ENCODE assay signal across 21 cellular contexts in genomic region chr2:144042751-144043150, GRCh38.
"Had no signal": no experiment of that assay in that cellular context is flagged by ENCODE, and none has a peak within 500 bp of the region (broad histone marks: within the 10 kb centered on the region; RNA-seq: fewer than 3 reads in every experiment).

No MANE protein-coding gene starts in this region.

- DNase-seq: activated CD4-positive, alpha-beta T cell treated with anti-CD3 and anti-CD28 coated beads for 48 hours; activated CD4-positive, alpha-beta T cell treated with anti-CD3 and anti-CD28 coated beads, Interleukin-2, amount 50 U/mL, for 4 hours; activated CD8-positive, alpha-beta memory T cell treated with anti-CD3 and anti-CD28 coated beads, Interleukin-2, amount 50 U/mL, for 48 hours; activated CD8-positive, alpha-beta T cell treated with anti-CD3 and anti-CD28 coated beads, Interleukin-2, amount 10 ng/mL, durations not matched to agents 7 days and 5 days; activated naive CD4-positive, alpha-beta T cell treated with anti-CD3 and anti-CD28 coated beads, Interleukin-2, amount 50 U/mL, for 16 hours; activated naive CD8-positive, alpha-beta T cell treated with anti-CD3 and anti-CD28 coated beads, Interleukin-2, amount 10 ng/mL, durations not matched to agents 7 days and 5 days; activated T-cell treated with anti-CD3 and anti-CD28 coated beads, Interleukin-2, amount 50 U/mL, for 1 hour; aorta; cortex of kidney; KG1; NCI-H1092 treated with DMSO at 0.1 percent for 48 hours; NCI-H1417 treated with DMSO at 0.1 percent for 48 hours; NCI-H187; NCI-H2081; NCI-H226; NCI-H748 treated with DMSO at 0.1 percent for 48 hours; T-helper 1 cell had no signal

- H3K27me3 ChIP-seq: breast epithelium had no signal

- H3K4me3 ChIP-seq: breast epithelium, SK-N-MC had no signal

- H3K9me3 Mint-ChIP-seq: activated naive CD8-positive, alpha-beta T cell treated with anti-CD3 and anti-CD28 coated beads, Interleukin-2, amount 10 ng/mL, durations not matched to agents 7 days and 5 days had no signal

- H3K27ac Mint-ChIP-seq: activated CD8-positive, alpha-beta T cell treated with anti-CD3 and anti-CD28 coated beads, Interleukin-2, amount 10 ng/mL, durations not matched to agents 7 days and 5 days; activated naive CD8-positive, alpha-beta T cell treated with anti-CD3 and anti-CD28 coated beads, Interleukin-2, amount 10 ng/mL, durations not matched to agents 7 days and 5 days had no signal

- ATAC-seq: activated CD4-positive, CD25-positive, alpha-beta regulatory T cell treated with anti-CD3 and anti-CD28 coated beads, Interleukin-2, amount 50 U/mL, for 24 hours; activated CD8-positive, alpha-beta T cell treated with anti-CD3 and anti-CD28 coated beads, Interleukin-2, amount 10 ng/mL, durations not matched to agents 7 days and 5 days had no signal

- H3K27me3 Mint-ChIP-seq: activated naive CD8-positive, alpha-beta T cell treated with anti-CD3 and anti-CD28 coated beads, Interleukin-2, amount 10 ng/mL, durations not matched to agents 7 days and 5 days had no signal

- H3K9me3 ChIP-seq: breast epithelium had no signal

- H3K36me3 Mint-ChIP-seq: activated naive CD8-positive, alpha-beta T cell treated with anti-CD3 and anti-CD28 coated beads, Interleukin-2, amount 10 ng/mL, durations not matched to agents 7 days and 5 days had no signal

- H3K4me1 Mint-ChIP-seq: activated naive CD8-positive, alpha-beta T cell treated with anti-CD3 and anti-CD28 coated beads, Interleukin-2, amount 10 ng/mL, durations not matched to agents 7 days and 5 days had no signal

- H3K36me3 ChIP-seq: breast epithelium had no signal

- H3K27ac ChIP-seq: breast epithelium, SK-N-MC, VCaP had no signal

- H3K4me3 Mint-ChIP-seq: activated CD8-positive, alpha-beta T cell treated with anti-CD3 and anti-CD28 coated beads, Interleukin-2, amount 10 ng/mL, durations not matched to agents 7 days and 5 days; activated naive CD8-positive, alpha-beta T cell treated with anti-CD3 and anti-CD28 coated beads, Interleukin-2, amount 10 ng/mL, durations not matched to agents 7 days and 5 days had no signal
